In the genomic region with DNA sequence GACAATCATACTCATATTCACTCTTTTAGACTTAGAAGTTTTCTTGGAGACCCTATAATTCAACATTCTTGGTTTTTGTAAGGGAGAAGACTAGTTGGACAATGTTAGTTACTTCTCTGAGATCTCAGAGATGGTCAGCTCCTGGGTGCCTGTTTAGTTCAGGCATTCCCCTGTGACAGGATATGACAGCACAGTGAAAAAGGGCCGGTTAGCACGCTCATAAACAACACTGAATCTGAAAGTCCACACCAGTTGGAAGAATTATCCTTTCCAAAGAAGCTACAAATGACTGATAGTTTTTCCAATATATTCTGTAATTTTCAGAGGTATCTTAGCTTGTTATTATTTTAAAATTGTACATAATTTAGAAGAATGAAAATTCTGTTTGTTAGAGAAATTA, we compare ENCODE assay signal across 17 cellular contexts.
DNase-seq lines count a peak whose midpoint lies in the region; ATAC-seq and TF ChIP-seq lines count a peak whose summit lies in the region.
"Had no signal": no experiment of that assay in that cellular context is flagged by ENCODE, and none has a peak within 500 bp of the region (broad histone marks: within the 10 kb centered on the region; RNA-seq: fewer than 3 reads in every experiment).

No MANE protein-coding gene starts in this region.

- no peak overlapping the region for H3K4me2 ChIP-seq in parathyroid adenoma (ENCODE audit: low read length)
- H3K4me2 ChIP-seq: BLaER1 had no signal

- H3K27ac Mint-ChIP-seq in stimulated activated naive CD8-positive, alpha-beta T cell treated with anti-CD3 and anti-CD28 coated beads, Interleukin-15, amount 100 ng/mL, for 72 hours, result no peak overlapping the region
- H3K27ac Mint-ChIP-seq: CD8-positive, alpha-beta memory T cell; IgD-negative memory B cell had no signal

- TF ChIP-seq POLR2A in uterus (IDR thresholded peaks at IDR 0.05), result no peak

- no peak overlapping the region for H3K4me3 ChIP-seq in GM12865 (ENCODE audit: low read depth, low read length)
- no peak overlapping the region for H3K4me3 ChIP-seq in parathyroid adenoma (ENCODE audit: low read depth, low read length)
- no peak overlapping the region for H3K4me3 ChIP-seq in uterus
- H3K4me3 ChIP-seq: BLaER1, HAP-1 had no signal

- H3K36me3 ChIP-seq in parathyroid adenoma (ENCODE audit: control insufficient read depth, insufficient read depth, low read length) (no peaks in the 10 kb centered on the region), uterus (no peaks in the 10 kb centered on the region)
- H3K36me3 ChIP-seq: BLaER1, HAP-1 had no signal

- H2AFZ ChIP-seq in parathyroid adenoma, result no peak overlapping the region

- H3K27me3 ChIP-seq in parathyroid adenoma (ENCODE audit: control insufficient read depth, insufficient read depth, low read length), result no peaks in the 10 kb centered on the region
- no peaks in the 10 kb centered on the region for H3K27me3 ChIP-seq in uterus
- H3K27me3 ChIP-seq: BLaER1 had no signal

- H3K4me1 ChIP-seq in parathyroid adenoma (peaks cover 44% of the 10 kb centered on the region), uterus (no peaks in the 10 kb centered on the region)
- H3K4me1 ChIP-seq: Caco-2 had no signal

- no peaks in the 10 kb centered on the region for H3K9me3 Mint-ChIP-seq in stimulated activated naive CD8-positive, alpha-beta T cell treated with anti-CD3 and anti-CD28 coated beads, Interleukin-15, amount 100 ng/mL, for 72 hours
- H3K9me3 Mint-ChIP-seq: CD8-positive, alpha-beta memory T cell; IgD-negative memory B cell had no signal

- peaks cover 14% of the 10 kb centered on the region for H3K79me2 ChIP-seq in parathyroid adenoma

- H3K27ac ChIP-seq in parathyroid adenoma, result peak overlapping the region; percentile 22
- H3K27ac ChIP-seq in uterus, result no peak overlapping the region
- H3K27ac ChIP-seq: BLaER1 had no signal

- no peak for TF ChIP-seq CTCF in GM12865 (IDR thresholded peaks at IDR 0.05; ENCODE audit: insufficient read depth, low read depth, low read length, missing control alignments)
- no peak for TF ChIP-seq CTCF in parathyroid adenoma (IDR thresholded peaks at IDR 0.05)
- TF ChIP-seq CTCF in uterus (IDR thresholded peaks at IDR 0.05), result no peak

- DNase-seq in GM12865 (ENCODE audit: low read depth) (peak; percentile 59), foreskin melanocyte (no peak), uterus (no peak)
- DNase-seq in stimulated activated naive CD8-positive, alpha-beta T cell treated with anti-CD3 and anti-CD28 coated beads, Interleukin-15, amount 100 ng/mL, for 72 hours, result no peak
- DNase-seq: 8988T; AML-193; Caco-2; CD8-positive, alpha-beta memory T cell; DND-41; GF-D8; KG1 had no signal

- H3K9me3 ChIP-seq in parathyroid adenoma (ENCODE audit: control insufficient read depth, low read length) (no peaks in the 10 kb centered on the region), uterus (no peaks in the 10 kb centered on the region)
- H3K9me3 ChIP-seq: BLaER1, Caco-2, HAP-1 had no signal

- ATAC-seq in GM19035 (IDR thresholded peaks at IDR 0.05; ENCODE audit: unreplicated experiment) (peak; percentile 73), HG03025 (IDR thresholded peaks at IDR 0.05; ENCODE audit: low FRiP score, unreplicated experiment) (peak; percentile 52)
- no peak for ATAC-seq in stimulated activated naive CD8-positive, alpha-beta T cell treated with anti-CD3 and anti-CD28 coated beads, Interleukin-15, amount 100 ng/mL, for 72 hours

- no peak overlapping the region for H3K9ac ChIP-seq in parathyroid adenoma
- H3K9ac ChIP-seq: BLaER1 had no signal

- H3K4me3 Mint-ChIP-seq in stimulated activated naive CD8-positive, alpha-beta T cell treated with anti-CD3 and anti-CD28 coated beads, Interleukin-15, amount 100 ng/mL, for 72 hours, result no peak overlapping the region
- H3K4me3 Mint-ChIP-seq: CD8-positive, alpha-beta memory T cell; IgD-negative memory B cell had no signal

- no peaks in the 10 kb centered on the region for H3K4me1 Mint-ChIP-seq in stimulated activated naive CD8-positive, alpha-beta T cell treated with anti-CD3 and anti-CD28 coated beads, Interleukin-15, amount 100 ng/mL, for 72 hours
- H3K4me1 Mint-ChIP-seq: CD8-positive, alpha-beta memory T cell; IgD-negative memory B cell had no signal

- intact Hi-C loops in uterus (cut with DNase I; ENCODE audit: low total_unique reads), result no loop called here

- H3K27me3 Mint-ChIP-seq in stimulated activated naive CD8-positive, alpha-beta T cell treated with anti-CD3 and anti-CD28 coated beads, Interleukin-15, amount 100 ng/mL, for 72 hours, result peaks cover 7% of the 10 kb centered on the region
